In genomic region chr5:32711693-32712462, GRCh38 we compare ENCODE assay signal across 8 cellular contexts. TPM values are rescaled to one million over a fixed set of nuclear protein-coding genes. Genes with fewer than 3 reads are reported as not detected.
DNase-seq lines count a peak whose midpoint lies in the region; ATAC-seq and TF ChIP-seq lines count a peak whose summit lies in the region.

No MANE protein-coding gene starts in this region.

- peaks cover 2% of the 10 kb centered on the region for H3K9me3 ChIP-seq in thymus (ENCODE audit: control insufficient read depth)

- peaks cover 64% of the 10 kb centered on the region for H3K27me3 ChIP-seq in thymus (ENCODE audit: control insufficient read depth, insufficient read depth)

- H3K36me3 ChIP-seq in thymus (ENCODE audit: control insufficient read depth, insufficient read depth), result no peaks in the 10 kb centered on the region

- H3K4me1 ChIP-seq in thymus (ENCODE audit: control insufficient read depth, insufficient read depth, low read length), result no peaks in the 10 kb centered on the region

- peak; percentile 24 for DNase-seq in activated CD4-positive, alpha-beta T cell treated with anti-CD3 and anti-CD28 coated beads for 48 hours
- DNase-seq in activated CD4-positive, alpha-beta T cell treated with anti-CD3 and anti-CD28 coated beads for 4 hours, result no peak
- DNase-seq in astrocyte of the spinal cord (ENCODE audit: low read depth, low spot score), result peak; percentile 43
- peak; percentile 57 for DNase-seq in kidney tubule cell (ENCODE audit: low spot score)
- DNase-seq in NCI-H2081 treated with DMSO at 0.1 percent for 48 hours (lab: John Stamatoyannopoulos, UW), result no peak

- H3K27ac ChIP-seq in thymus (ENCODE audit: low read depth), result no peak overlapping the region

- no peak for TF ChIP-seq CTCF in astrocyte of the spinal cord (IDR thresholded peaks at IDR 0.05; ENCODE audit: low read depth, low read length)

- in situ Hi-C loops in astrocyte of the spinal cord (cut with HindIII; ENCODE audit: low sequenced_read_pairs), result no loop called here

- H3K4me3 ChIP-seq in astrocyte of the spinal cord (ENCODE audit: low read depth, low read length) (peak overlapping the region; percentile 70), thymus (ENCODE audit: low read length) (peak overlapping the region; percentile 5)

- 1% methylated on average over 75 of the region's 75 CpGs for WGBS in thymus

- ATAC-seq in GM18511 (IDR thresholded peaks at IDR 0.05; ENCODE audit: unreplicated experiment) (no peak), GM19455 (IDR thresholded peaks at IDR 0.05; ENCODE audit: unreplicated experiment) (no peak)

RNA-seq across cellular contexts. Expression of gene NPR3, which starts 0.8 kb away (rescaled TPM):
- polyA plus RNA-seq in thymus, result 1.9 TPM

Comparison
In these comparisons a context has a peak if more than half of its experiments do, and no peak if none do; other contexts are left out.
1. DNase-seq: peak in activated CD4-positive, alpha-beta T cell treated with anti-CD3 and anti-CD28 coated beads for 48 hours (single experiment), astrocyte of the spinal cord (single experiment) and kidney tubule cell (single experiment); none in activated CD4-positive, alpha-beta T cell treated with anti-CD3 and anti-CD28 coated beads for 4 hours (0 of 2) and NCI-H2081 treated with DMSO at 0.1 percent for 48 hours (single experiment).